34 cellular contexts compared by ENCODE assay signal in the genomic region with DNA sequence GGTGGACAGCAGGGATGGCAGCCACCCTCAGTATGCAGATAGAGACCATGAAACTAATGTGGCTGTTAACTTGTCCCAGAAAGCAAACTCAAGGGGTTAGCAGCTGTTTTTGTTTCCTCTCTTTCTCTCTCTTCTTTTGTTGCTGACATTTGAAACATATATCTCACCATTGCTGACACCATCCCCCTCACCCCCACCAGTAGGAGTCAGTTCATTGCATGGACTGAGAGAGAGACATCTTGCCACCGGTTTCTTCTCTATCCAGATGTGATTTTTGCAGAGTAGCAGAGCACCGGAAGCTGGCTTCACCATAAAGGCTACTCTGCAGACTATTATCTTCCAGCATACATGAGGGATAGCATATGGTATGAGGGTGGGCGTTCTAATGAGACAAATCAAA.
"Had no signal": no experiment of that assay in that cellular context is flagged by ENCODE, and none has a peak within 500 bp of the region (broad histone marks: within the 10 kb centered on the region; RNA-seq: fewer than 3 reads in every experiment).

No MANE protein-coding gene starts in this region.

- H3K4me1 Mint-ChIP-seq: activated B cell treated with CpG ODN at 0.5 μM for 24 hours; activated CD4-positive, alpha-beta T cell treated with anti-CD3 and anti-CD28 coated beads, Interleukin-2, amount 10 ng/mL, durations not matched to agents 24 days and 14 days; activated naive CD4-positive, alpha-beta T cell treated with anti-CD3 and anti-CD28 coated beads, Interleukin-2, amount 10 ng/mL, durations not matched to agents 7 days and 5 days; activated naive CD4-positive, alpha-beta T cell treated with anti-CD3 and anti-CD28 coated beads, Interleukin-2, amount 50 U/mL, for 24 hours; activated naive CD8-positive, alpha-beta T cell treated with anti-CD3 and anti-CD28 coated beads, Interleukin-2, amount 10 ng/mL, durations not matched to agents 7 days and 5 days; activated naive CD8-positive, alpha-beta T cell treated with anti-CD3 and anti-CD28 coated beads, Interleukin-2, amount 50 U/mL, for 24 hours; activated T-helper 17 cell treated with anti-CD3 and anti-CD28 coated beads, Interleukin-2, amount 50 U/mL, for 72 hours; brain; central memory CD8-positive, alpha-beta T cell; T-cell; T-helper 17 cell had no signal

- H3K36me3 Mint-ChIP-seq: activated CD4-positive, alpha-beta memory T cell treated with anti-CD3 and anti-CD28 coated beads for 36 hours; activated naive CD4-positive, alpha-beta T cell treated with anti-CD3 and anti-CD28 coated beads, Interleukin-2, amount 10 ng/mL, durations not matched to agents 7 days and 5 days; activated naive CD4-positive, alpha-beta T cell treated with anti-CD3 and anti-CD28 coated beads, Interleukin-2, amount 50 U/mL, for 24 hours; activated naive CD8-positive, alpha-beta T cell; activated naive CD8-positive, alpha-beta T cell treated with anti-CD3 and anti-CD28 coated beads, Interleukin-2, amount 10 ng/mL, durations not matched to agents 7 days and 5 days; brain; T-cell had no signal

- H3K4me3 Mint-ChIP-seq: activated B cell treated with CpG ODN at 0.5 μM for 24 hours; activated CD4-positive, alpha-beta memory T cell treated with anti-CD3 and anti-CD28 coated beads for 36 hours; activated CD4-positive, alpha-beta T cell treated with anti-CD3 and anti-CD28 coated beads, Interleukin-2, amount 10 ng/mL, durations not matched to agents 24 days and 14 days; activated CD8-positive, alpha-beta T cell treated with anti-CD3 and anti-CD28 coated beads for 36 hours; activated naive CD4-positive, alpha-beta T cell treated with anti-CD3 and anti-CD28 coated beads, Interleukin-2, amount 10 ng/mL, durations not matched to agents 7 days and 5 days; activated naive CD4-positive, alpha-beta T cell treated with anti-CD3 and anti-CD28 coated beads, Interleukin-2, amount 50 U/mL, for 24 hours; activated naive CD8-positive, alpha-beta T cell; activated naive CD8-positive, alpha-beta T cell treated with anti-CD3 and anti-CD28 coated beads, Interleukin-2, amount 10 ng/mL, durations not matched to agents 7 days and 5 days; activated naive CD8-positive, alpha-beta T cell treated with anti-CD3 and anti-CD28 coated beads, Interleukin-2, amount 50 U/mL, for 24 hours; activated T-cell treated with anti-CD3 and anti-CD28 coated beads, Interleukin-2, amount 50 U/mL, for 4 hours; activated T-cell treated with anti-CD3 and anti-CD28 coated beads, Interleukin-2, amount 50 U/mL, for 72 hours; activated T-helper 1 cell treated with anti-CD3 and anti-CD28 coated beads, Interleukin-12 subunit alpha, Interleukin-12 subunit beta, Interleukin-2, Interleukin-4 antibody, amounts not matched to agents 30 ng/mL and 10 ng/mL and 1 ng/mL, durations not matched to agents 14 hours and 24 hours and 36 hours; activated T-helper 17 cell treated with anti-CD3 and anti-CD28 coated beads, Interleukin-2, amount 50 U/mL, for 72 hours; brain; central memory CD8-positive, alpha-beta T cell; T-cell; T-helper 17 cell had no signal

- H3K27me3 Mint-ChIP-seq: activated B cell treated with CpG ODN at 0.5 μM for 24 hours; activated CD4-positive, alpha-beta memory T cell treated with anti-CD3 and anti-CD28 coated beads for 36 hours; activated CD4-positive, alpha-beta T cell treated with anti-CD3 and anti-CD28 coated beads, Interleukin-2, amount 10 ng/mL, durations not matched to agents 24 days and 14 days; activated CD8-positive, alpha-beta T cell treated with anti-CD3 and anti-CD28 coated beads for 36 hours; activated naive CD4-positive, alpha-beta T cell treated with anti-CD3 and anti-CD28 coated beads, Interleukin-2, amount 10 ng/mL, durations not matched to agents 7 days and 5 days; activated naive CD4-positive, alpha-beta T cell treated with anti-CD3 and anti-CD28 coated beads, Interleukin-2, amount 50 U/mL, for 24 hours; activated naive CD8-positive, alpha-beta T cell; activated naive CD8-positive, alpha-beta T cell treated with anti-CD3 and anti-CD28 coated beads, Interleukin-2, amount 10 ng/mL, durations not matched to agents 7 days and 5 days; activated naive CD8-positive, alpha-beta T cell treated with anti-CD3 and anti-CD28 coated beads, Interleukin-2, amount 50 U/mL, for 24 hours; activated T-helper 17 cell treated with anti-CD3 and anti-CD28 coated beads, Interleukin-2, amount 50 U/mL, for 72 hours; central memory CD8-positive, alpha-beta T cell; T-cell had no signal

- ATAC-seq: activated CD8-positive, alpha-beta T cell treated with anti-CD3 and anti-CD28 coated beads for 36 hours; activated naive CD8-positive, alpha-beta T cell treated with anti-CD3 and anti-CD28 coated beads, Interleukin-2, amount 50 U/mL, for 24 hours; activated T-cell treated with anti-CD3 and anti-CD28 coated beads, Interleukin-2, amount 50 U/mL, for 4 hours; activated T-cell treated with anti-CD3 and anti-CD28 coated beads, Interleukin-2, amount 50 U/mL, for 72 hours; activated T-helper 17 cell treated with anti-CD3 and anti-CD28 coated beads, Interleukin-2, amount 50 U/mL, for 72 hours; T-cell; T-helper 17 cell had no signal

- H3K27me3 ChIP-seq: ascending aorta, cardiac muscle cell had no signal

- H3K9me3 Mint-ChIP-seq: activated CD4-positive, alpha-beta memory T cell treated with anti-CD3 and anti-CD28 coated beads for 36 hours; activated CD4-positive, alpha-beta T cell treated with anti-CD3 and anti-CD28 coated beads, Interleukin-2, amount 10 ng/mL, durations not matched to agents 24 days and 14 days; activated CD8-positive, alpha-beta T cell treated with anti-CD3 and anti-CD28 coated beads for 36 hours; activated naive CD4-positive, alpha-beta T cell treated with anti-CD3 and anti-CD28 coated beads, Interleukin-2, amount 10 ng/mL, durations not matched to agents 7 days and 5 days; activated naive CD4-positive, alpha-beta T cell treated with anti-CD3 and anti-CD28 coated beads, Interleukin-2, amount 50 U/mL, for 24 hours; activated naive CD8-positive, alpha-beta T cell treated with anti-CD3 and anti-CD28 coated beads, Interleukin-2, amount 10 ng/mL, durations not matched to agents 7 days and 5 days; activated naive CD8-positive, alpha-beta T cell treated with anti-CD3 and anti-CD28 coated beads, Interleukin-2, amount 50 U/mL, for 24 hours; activated T-cell treated with anti-CD3 and anti-CD28 coated beads, Interleukin-2, amount 50 U/mL, for 4 hours; activated T-helper 1 cell treated with anti-CD3 and anti-CD28 coated beads, Interleukin-12 subunit alpha, Interleukin-12 subunit beta, Interleukin-2, Interleukin-4 antibody, amounts not matched to agents 30 ng/mL and 10 ng/mL and 1 ng/mL, durations not matched to agents 14 hours and 24 hours and 36 hours had no signal

- DNase-seq: activated B cell treated with CpG ODN at 0.5 μM for 24 hours; activated CD4-positive, alpha-beta memory T cell treated with anti-CD3 and anti-CD28 coated beads for 36 hours; activated CD4-positive, alpha-beta T cell treated with anti-CD3 and anti-CD28 coated beads for 4 hours; activated CD4-positive, alpha-beta T cell treated with anti-CD3 and anti-CD28 coated beads, Interleukin-2, amount 10 ng/mL, durations not matched to agents 24 days and 14 days; activated CD4-positive, alpha-beta T cell treated with anti-CD3 and anti-CD28 coated beads, Interleukin-2, amount 50 U/mL, for 1 hour; activated CD4-positive, alpha-beta T cell treated with anti-CD3 and anti-CD28 coated beads, Interleukin-2, amount 50 U/mL, for 4 hours; activated CD4-positive, CD25-positive, alpha-beta regulatory T cell treated with anti-CD3 and anti-CD28 coated beads, Interleukin-2, amount 50 U/mL, for 72 hours; activated CD8-positive, alpha-beta memory T cell treated with anti-CD3 and anti-CD28 coated beads, Interleukin-2, amount 50 U/mL, for 4 hours; activated CD8-positive, alpha-beta T cell treated with anti-CD3 and anti-CD28 coated beads for 36 hours; activated effector memory CD4-positive, alpha-beta T cell treated with Interleukin-2 at 50 U/mL for 16 hours; activated gamma-delta T cell; activated naive CD4-positive, alpha-beta T cell treated with anti-CD3 and anti-CD28 coated beads, Interleukin-2, amount 10 ng/mL, durations not matched to agents 7 days and 5 days; activated naive CD4-positive, alpha-beta T cell treated with Interleukin-2 at 50 U/mL for 16 hours; activated naive CD8-positive, alpha-beta T cell treated with anti-CD3 and anti-CD28 coated beads, Interleukin-2, amount 10 ng/mL, durations not matched to agents 7 days and 5 days; activated naive CD8-positive, alpha-beta T cell treated with anti-CD3 and anti-CD28 coated beads, Interleukin-2, amount 50 U/mL, for 24 hours; activated T-cell treated with anti-CD3 and anti-CD28 coated beads for 4 hours; activated T-cell treated with anti-CD3 and anti-CD28 coated beads, Interleukin-2, amount 50 U/mL, for 1 hour; activated T-cell treated with anti-CD3 and anti-CD28 coated beads, Interleukin-2, amount 50 U/mL, for 4 hours; activated T-cell treated with anti-CD3 and anti-CD28 coated beads, Interleukin-2, amount 50 U/mL, for 72 hours; amygdala; anterior cingulate cortex; caudate nucleus; cerebellar nuclear complex; T-cell; T-helper 17 cell had no signal

- H3K4me3 ChIP-seq: ascending aorta, cardiac muscle cell had no signal

- H3K4me1 ChIP-seq: ascending aorta had no signal

- H3K27ac ChIP-seq: ascending aorta, cardiac muscle cell, VCaP had no signal

- H3K27ac Mint-ChIP-seq: activated B cell treated with CpG ODN at 0.5 μM for 24 hours; activated CD4-positive, alpha-beta memory T cell treated with anti-CD3 and anti-CD28 coated beads for 36 hours; activated CD4-positive, alpha-beta T cell treated with anti-CD3 and anti-CD28 coated beads, Interleukin-2, amount 10 ng/mL, durations not matched to agents 24 days and 14 days; activated CD8-positive, alpha-beta T cell treated with anti-CD3 and anti-CD28 coated beads for 36 hours; activated naive CD4-positive, alpha-beta T cell treated with anti-CD3 and anti-CD28 coated beads, Interleukin-2, amount 10 ng/mL, durations not matched to agents 7 days and 5 days; activated naive CD4-positive, alpha-beta T cell treated with anti-CD3 and anti-CD28 coated beads, Interleukin-2, amount 50 U/mL, for 24 hours; activated naive CD8-positive, alpha-beta T cell; activated naive CD8-positive, alpha-beta T cell treated with anti-CD3 and anti-CD28 coated beads, Interleukin-2, amount 10 ng/mL, durations not matched to agents 7 days and 5 days; activated naive CD8-positive, alpha-beta T cell treated with anti-CD3 and anti-CD28 coated beads, Interleukin-2, amount 50 U/mL, for 24 hours; activated T-cell treated with anti-CD3 and anti-CD28 coated beads, Interleukin-2, amount 50 U/mL, for 72 hours; activated T-helper 1 cell treated with anti-CD3 and anti-CD28 coated beads, Interleukin-12 subunit alpha, Interleukin-12 subunit beta, Interleukin-2, Interleukin-4 antibody, amounts not matched to agents 30 ng/mL and 10 ng/mL and 1 ng/mL, durations not matched to agents 14 hours and 24 hours and 36 hours; activated T-helper 17 cell treated with anti-CD3 and anti-CD28 coated beads, Interleukin-2, amount 50 U/mL, for 72 hours; brain; T-cell; T-helper 17 cell had no signal

- H3K9me3 ChIP-seq: ascending aorta had no signal

- H3K36me3 ChIP-seq: ascending aorta, cardiac muscle cell had no signal
